1 cellular context compared by ENCODE assay signal in the genomic region with DNA sequence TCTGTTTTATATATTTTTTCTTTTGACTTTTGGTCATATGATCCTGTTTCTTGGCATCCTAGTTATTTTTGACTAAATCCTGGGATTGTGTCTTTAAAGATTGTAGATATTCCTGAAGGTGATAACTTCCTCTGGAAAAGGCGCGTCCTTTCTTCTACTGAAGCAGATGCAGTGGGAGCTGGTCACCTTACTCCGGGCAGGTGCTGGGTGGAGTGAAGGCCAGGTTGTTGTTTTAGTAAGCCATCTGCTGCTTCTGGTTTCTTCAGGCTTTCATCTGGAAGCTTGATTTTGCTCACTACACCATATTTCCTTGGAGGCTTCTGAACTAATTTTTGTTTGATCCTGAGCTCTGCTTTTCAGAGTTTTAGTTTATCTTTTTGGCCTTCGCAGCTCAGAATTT.
TF ChIP-seq lines count a peak whose summit lies in the region.

No MANE protein-coding gene starts in this region.

TF ChIP-seq in HEK293, 187 proteins besides CTCF, POLR2A, EP300 and RAD21:
- TF ChIP-seq PRDM1 (tag by site-specific recombination; IDR thresholded peaks at IDR 0.05) (no peak), ZNF530 (tag by site-specific recombination; IDR thresholded peaks at IDR 0.05; ENCODE audit: low read depth) (no peak), SP2 (tag by site-specific recombination; IDR thresholded peaks at IDR 0.05) (no peak), BCL11B (tag by site-specific recombination; IDR thresholded peaks at IDR 0.05; ENCODE audit: low read depth) (no peak), KLF8 (tag by site-specific recombination; IDR thresholded peaks at IDR 0.05) (no peak), ZNF354C (tag by site-specific recombination; IDR thresholded peaks at IDR 0.05; ENCODE audit: borderline replicate concordance, low read depth) (no peak)
- TF ChIP-seq, protein P1, sequence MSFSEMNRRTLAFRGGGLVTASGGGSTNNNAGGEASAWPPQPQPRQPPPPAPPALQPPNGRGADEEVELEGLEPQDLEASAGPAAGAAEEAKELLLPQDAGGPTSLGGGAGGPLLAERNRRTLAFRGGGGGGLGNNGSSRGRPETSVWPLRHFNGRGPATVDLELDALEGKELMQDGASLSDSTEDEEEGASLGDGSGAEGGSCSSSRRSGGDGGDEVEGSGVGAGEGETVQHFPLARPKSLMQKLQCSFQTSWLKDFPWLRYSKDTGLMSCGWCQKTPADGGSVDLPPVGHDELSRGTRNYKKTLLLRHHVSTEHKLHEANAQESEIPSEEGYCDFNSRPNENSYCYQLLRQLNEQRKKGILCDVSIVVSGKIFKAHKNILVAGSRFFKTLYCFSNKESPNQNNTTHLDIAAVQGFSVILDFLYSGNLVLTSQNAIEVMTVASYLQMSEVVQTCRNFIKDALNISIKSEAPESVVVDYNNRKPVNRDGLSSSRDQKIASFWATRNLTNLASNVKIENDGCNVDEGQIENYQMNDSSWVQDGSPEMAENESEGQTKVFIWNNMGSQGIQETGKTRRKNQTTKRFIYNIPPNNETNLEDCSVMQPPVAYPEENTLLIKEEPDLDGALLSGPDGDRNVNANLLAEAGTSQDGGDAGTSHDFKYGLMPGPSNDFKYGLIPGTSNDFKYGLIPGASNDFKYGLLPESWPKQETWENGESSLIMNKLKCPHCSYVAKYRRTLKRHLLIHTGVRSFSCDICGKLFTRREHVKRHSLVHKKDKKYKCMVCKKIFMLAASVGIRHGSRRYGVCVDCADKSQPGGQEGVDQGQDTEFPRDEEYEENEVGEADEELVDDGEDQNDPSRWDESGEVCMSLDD (tag by site-specific recombination; IDR thresholded peaks at IDR 0.05): no peak
